ENCODE assay signal across 12 cellular contexts in genomic region chr1:7856345-7856744, GRCh38. TPM values are rescaled to one million over a fixed set of nuclear protein-coding genes. Genes with fewer than 3 reads are reported as not detected.
A peak's percentile ranks its signal among the peaks of the same experiment; 100 is the strongest.
DNase-seq lines count a peak whose midpoint lies in the region; ATAC-seq, FAIRE-seq and TF ChIP-seq lines count a peak whose summit lies in the region.
"Had no signal": no experiment of that assay in that cellular context is flagged by ENCODE, and none has a peak within 500 bp of the region (broad histone marks: within the 10 kb centered on the region; RNA-seq: fewer than 3 reads in every experiment).

No MANE protein-coding gene starts in this region.

- 0 out of 2 replicates have a peak, but pooled peaks have one; percentile 28 for TF ChIP-seq CTCF in BE2C (IDR thresholded peaks at IDR 0.05; ENCODE audit: low read depth, low read length)
- no peak for TF ChIP-seq CTCF in astrocyte (IDR thresholded peaks at IDR 0.05; ENCODE audit: insufficient read depth, low read depth, low read length)

- H3K36me3 ChIP-seq in BE2C (no peaks in the 10 kb centered on the region), astrocyte (ENCODE audit: insufficient read depth, low read length) (no peaks in the 10 kb centered on the region)

- H2AFZ ChIP-seq in astrocyte (ENCODE audit: low read depth, low read length): peak overlapping the region; percentile 18

- H3K36me3 Mint-ChIP-seq in astrocyte (ENCODE audit: low read depth, unreplicated experiment): no peaks in the 10 kb centered on the region
- H3K36me3 Mint-ChIP-seq: activated naive CD8-positive, alpha-beta T cell had no signal

- no peak overlapping the region for H3K9ac ChIP-seq in astrocyte (ENCODE audit: low read length)

- no peak for FAIRE-seq in astrocyte (lab: Jason Lieb, UNC)
- FAIRE-seq in HTR-8/SVneo (lab: Jason Lieb, UNC): no peak
- FAIRE-seq: H1 had no signal

- H3K9me3 ChIP-seq in BE2C (no peaks in the 10 kb centered on the region), astrocyte (ENCODE audit: insufficient read depth, low read depth, low read length) (no peaks in the 10 kb centered on the region)
- H3K9me3 ChIP-seq: testis had no signal

- no peaks in the 10 kb centered on the region for H3K27me3 ChIP-seq in BE2C
- no peaks in the 10 kb centered on the region for H3K27me3 ChIP-seq in astrocyte (ENCODE audit: insufficient read depth, low read length)
- H3K27me3 ChIP-seq: testis had no signal

- no peak overlapping the region for H3K4me2 ChIP-seq in astrocyte (ENCODE audit: low read length)

- H3K9me3 Mint-ChIP-seq in astrocyte (ENCODE audit: unreplicated experiment): peaks cover 1% of the 10 kb centered on the region

- no peaks in the 10 kb centered on the region for H3K4me1 Mint-ChIP-seq in astrocyte (ENCODE audit: low read depth, unreplicated experiment)

- no peak overlapping the region for H3K4me3 ChIP-seq in BE2C (ENCODE audit: low read depth, low read length)
- no peak overlapping the region for H3K4me3 ChIP-seq in astrocyte (ENCODE audit: insufficient read depth, low read depth, low read length)
- H3K4me3 ChIP-seq: testis had no signal

- H3K27me3 Mint-ChIP-seq in astrocyte (ENCODE audit: low read depth, unreplicated experiment): peaks cover 12% of the 10 kb centered on the region

- H3K4me1 ChIP-seq in BE2C: no peaks in the 10 kb centered on the region
- no peaks in the 10 kb centered on the region for H3K4me1 ChIP-seq in astrocyte (ENCODE audit: insufficient read depth, low read length)
- H3K4me1 ChIP-seq: testis had no signal

- H3K27ac Mint-ChIP-seq in astrocyte (ENCODE audit: unreplicated experiment): no peak overlapping the region
- H3K27ac Mint-ChIP-seq: activated naive CD8-positive, alpha-beta T cell had no signal

- no peaks in the 10 kb centered on the region for H3K79me2 ChIP-seq in astrocyte (ENCODE audit: insufficient read depth, low read length)

- ATAC-seq in HG03378 (IDR thresholded peaks at IDR 0.05; ENCODE audit: unreplicated experiment) (no peak), HG02798 (IDR thresholded peaks at IDR 0.05; ENCODE audit: poor library complexity, unreplicated experiment) (no peak)

- peak; percentile 10 for DNase-seq in BE2C
- peak; percentile 15 for DNase-seq in HuH-7 (ENCODE audit: low spot score)
- no peak for DNase-seq in astrocyte (ENCODE audit: low read depth)
- DNase-seq in medulla oblongata (ENCODE audit: extremely low spot score): peak; percentile 44
- no peak for DNase-seq in HTR-8/SVneo (ENCODE audit: insufficient read length, low spot score)
- DNase-seq in AML-193 (lab: John Stamatoyannopoulos, UW): no peak
- DNase-seq: occipital lobe, testis had no signal

- no peak overlapping the region for H3K4me3 Mint-ChIP-seq in astrocyte (ENCODE audit: unreplicated experiment)
- H3K4me3 Mint-ChIP-seq: activated naive CD8-positive, alpha-beta T cell had no signal

- H3K27ac ChIP-seq in astrocyte (ENCODE audit: low read depth, low read length): no peak overlapping the region
- H3K27ac ChIP-seq: testis had no signal

- H4K20me1 ChIP-seq in astrocyte (ENCODE audit: insufficient read depth, low read length): no peaks in the 10 kb centered on the region

RNA-seq across cellular contexts. Expression of gene UTS2, which starts 3.5 kb away (rescaled TPM):
- not detected for polyA plus RNA-seq in BE2C (2012; ENCODE audit: insufficient read depth, insufficient read length, low read depth)
- not detected in 2 replicates for total RNA-seq in astrocyte
- total RNA-seq: H1, occipital lobe, testis had no signal
- polyA plus RNA-seq: H1 had no signal

Comparison
In these comparisons a context has a peak if more than half of its experiments do, and no peak if none do; other contexts are left out.
1. DNase-seq: peak in BE2C (single experiment), HuH-7 (single experiment) and medulla oblongata (single experiment); none in astrocyte (single experiment), HTR-8/SVneo (single experiment) and AML-193 (0 of 2).